In genomic region chr5:14816374-14816998, GRCh38 we compare ENCODE assay signal across 14 cellular contexts. TPM values are rescaled to one million over a fixed set of nuclear protein-coding genes. Genes with fewer than 3 reads are reported as not detected.
DNase-seq lines count a peak whose midpoint lies in the region; ATAC-seq and TF ChIP-seq lines count a peak whose summit lies in the region.
"Had no signal": no experiment of that assay in that cellular context is flagged by ENCODE, and none has a peak within 500 bp of the region (broad histone marks: within the 10 kb centered on the region; RNA-seq: fewer than 3 reads in every experiment).

No MANE protein-coding gene starts in this region.

- dilution Hi-C loops in mammary epithelial cell (cut with HindIII; ENCODE audit: low sequenced_read_pairs) = no loop called here

- peak overlapping the region; percentile 54 for H3K27ac ChIP-seq in mammary epithelial cell (ENCODE audit: insufficient read depth, low read depth, low read length)
- H3K27ac ChIP-seq: C4-2B, PC-9 had no signal

- no peaks in the 10 kb centered on the region for H3K9me3 Mint-ChIP-seq in stimulated activated naive B cell treated with anti-CD40 and anti-IgM and Interleukin-4, amounts not matched to agents 10 μg/mL and 1 μg/mL and 100 μg/mL, for 72 hours
- H3K9me3 Mint-ChIP-seq: effector memory CD8-positive, alpha-beta T cell had no signal

- peaks cover 0 to 8% of the 10 kb centered on the region in 2 donors for H3K36me3 Mint-ChIP-seq in stimulated activated naive B cell treated with anti-CD40 and anti-IgM and Interleukin-4, amounts not matched to agents 10 μg/mL and 1 μg/mL and 100 μg/mL, for 72 hours

- H3K27ac Mint-ChIP-seq in stimulated activated naive B cell treated with anti-CD40 and anti-IgM and Interleukin-4, amounts not matched to agents 10 μg/mL and 1 μg/mL and 100 μg/mL, for 72 hours = no peak overlapping the region

- peaks cover 40% of the 10 kb centered on the region for H3K4me1 ChIP-seq in mammary epithelial cell (ENCODE audit: insufficient read depth, low read length)

- in situ Hi-C loops in mammary epithelial cell (cut with MboI; ENCODE audit: low sequenced_read_pairs in 2 of 2) = no loop called here

- no peak overlapping the region for H3K4me3 Mint-ChIP-seq in stimulated activated naive B cell treated with anti-CD40 and anti-IgM and Interleukin-4, amounts not matched to agents 10 μg/mL and 1 μg/mL and 100 μg/mL, for 72 hours

- peak overlapping the region; percentile 64 for H3K4me2 ChIP-seq in mammary epithelial cell (ENCODE audit: insufficient read depth, low read depth, low read length)
- H3K4me2 ChIP-seq: PC-9 had no signal

- no peak overlapping the region for H3K9ac ChIP-seq in mammary epithelial cell (ENCODE audit: insufficient read depth, low read length)

- H3K27me3 Mint-ChIP-seq in stimulated activated naive B cell treated with anti-CD40 and anti-IgM and Interleukin-4, amounts not matched to agents 10 μg/mL and 1 μg/mL and 100 μg/mL, for 72 hours = no peaks in the 10 kb centered on the region
- H3K27me3 Mint-ChIP-seq: effector memory CD8-positive, alpha-beta T cell had no signal

- WGBS in mammary epithelial cell (ENCODE audit: low coverage, missing lambda C conversion rate) = 54% methylated on average over 11 of the region's 11 CpGs

- H3K9me3 ChIP-seq in mammary epithelial cell (replicated peaks; ENCODE audit: insufficient read depth, low read length) = no peaks in the 10 kb centered on the region

- ATAC-seq in stimulated activated naive B cell treated with anti-CD40 and anti-IgM and Interleukin-4, amounts not matched to agents 10 μg/mL and 1 μg/mL and 100 μg/mL, for 72 hours (replicated peaks) = no peak
- ATAC-seq in GM19395 (IDR thresholded peaks at IDR 0.05; ENCODE audit: unreplicated experiment) = no peak

- TF ChIP-seq CTCF in mammary epithelial cell (conservative IDR thresholded peaks at IDR 0.05 in 1 of 2, IDR thresholded peaks at IDR 0.05 in 1 of 2; ENCODE audit: extremely low read depth in 1 of 2, insufficient read depth in 1 of 2, low read depth in 1 of 2, low read length in 2 of 2) = no peak

- H3K4me1 Mint-ChIP-seq in stimulated activated naive B cell treated with anti-CD40 and anti-IgM and Interleukin-4, amounts not matched to agents 10 μg/mL and 1 μg/mL and 100 μg/mL, for 72 hours = peaks cover 34 to 50% of the 10 kb centered on the region in 2 donors

- BruUV-seq in mammary epithelial cell (replicated peaks; lab: Mats Ljungman, UMichigan) = no TSS peak

- no peaks in the 10 kb centered on the region for H3K36me3 ChIP-seq in mammary epithelial cell (ENCODE audit: insufficient read depth, low read length)

- H3K79me2 ChIP-seq in mammary epithelial cell (ENCODE audit: insufficient read depth, low read length) = peaks cover 21% of the 10 kb centered on the region

- H3K4me3 ChIP-seq in mammary epithelial cell (replicated peaks in 1 of 3; ENCODE audit: insufficient read depth in 1 of 3, low read depth in 2 of 3, low read length in 3 of 3) = no peak overlapping the region
- H3K4me3 ChIP-seq: PC-9 had no signal

- intact Hi-C loops in mammary epithelial cell (cut with micrococcal nuclease) = no loop called here

- H2AFZ ChIP-seq in mammary epithelial cell (ENCODE audit: low read depth, low read length) = peak overlapping the region; percentile 5
- H2AFZ ChIP-seq: PC-9 had no signal

- H3K27me3 ChIP-seq in mammary epithelial cell (ENCODE audit: insufficient read depth, low read length) = no peaks in the 10 kb centered on the region

- CTCF ChIA-PET in mammary epithelial cell (lab: Charles Lee; ENCODE audit: low non-redundant PET) = no interaction called here

- DNase-seq in AG20443 (ENCODE audit: low spot score) (peak; percentile 29), HPDE6-E6E7 (ENCODE audit: extremely low spot score) (peak; percentile 12), mammary epithelial cell (peak; percentile 61), myocyte (ENCODE audit: low read depth) (peak; percentile 30), HuH-7 (ENCODE audit: low spot score) (no peak), DMS53 treated with DMSO at 0.1 percent for 48 hours (lab: John Stamatoyannopoulos, UW; ENCODE audit: unreplicated experiment) (no peak)
- no peak for DNase-seq in stimulated activated naive B cell treated with anti-CD40 and anti-IgM and Interleukin-4, amounts not matched to agents 10 μg/mL and 1 μg/mL and 100 μg/mL, for 72 hours
- DNase-seq: activated T-cell treated with anti-CD3 and anti-CD28 coated beads for 4 hours; effector memory CD8-positive, alpha-beta T cell; glutamatergic neuron; NCI-H1436 treated with DMSO at 0.1 percent for 48 hours; PC-9 had no signal

- no peaks in the 10 kb centered on the region for H4K20me1 ChIP-seq in mammary epithelial cell (ENCODE audit: insufficient read depth, low read length)

RNA-seq across cellular contexts. Expression of gene ANKH, which starts 55.1 kb away (rescaled TPM):
- 100 to 1,000 TPM in 1 of 2 donors, 10 to 100 TPM in 1; 77.8 to 138 TPM for total RNA-seq in mammary epithelial cell
- polyA plus RNA-seq in mammary epithelial cell = 46.9 TPM
- polyA minus RNA-seq in mammary epithelial cell = 193 TPM
- total RNA-seq in myocyte = 12.8 and 23.2 TPM in 2 replicates
- 80.7 TPM for polyA plus RNA-seq in myocyte (2012)

Comparison
In these comparisons a context has a peak if more than half of its experiments do, and no peak if none do; other contexts are left out.
1. DNase-seq: peak in AG20443 (single experiment), HPDE6-E6E7 (single experiment), mammary epithelial cell (single experiment) and myocyte (single experiment); none in stimulated activated naive B cell treated with anti-CD40 and anti-IgM and Interleukin-4, amounts not matched to agents 10 μg/mL and 1 μg/mL and 100 μg/mL, for 72 hours (single experiment), HuH-7 (single experiment) and DMS53 treated with DMSO at 0.1 percent for 48 hours (single experiment).